1 cellular context compared by ENCODE assay signal in the genomic region with DNA sequence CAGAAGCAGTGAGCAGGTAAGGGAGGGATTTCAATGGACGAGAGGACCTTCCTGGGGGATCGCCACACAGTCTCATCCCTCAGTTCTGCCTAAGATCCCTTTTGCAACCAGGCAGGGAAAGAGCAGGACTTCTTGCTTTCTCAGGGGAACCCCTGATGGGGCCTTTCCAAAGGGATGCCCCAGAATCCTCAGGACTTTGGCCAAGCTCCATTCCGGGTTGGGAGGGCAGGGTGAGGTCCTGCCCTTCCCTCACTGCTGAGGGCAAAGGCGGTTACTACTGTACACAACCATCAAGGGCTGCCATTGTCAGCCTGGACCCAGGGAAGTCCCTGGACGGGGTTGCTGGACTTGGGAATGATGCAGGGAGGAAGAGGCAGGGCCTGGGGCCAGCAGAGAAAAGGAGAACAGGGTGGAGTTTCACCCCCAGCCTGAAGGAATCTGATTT.
TF ChIP-seq lines count a peak whose summit lies in the region.

No MANE protein-coding gene starts in this region.

TF ChIP-seq in K562, 482 proteins besides CTCF, POLR2A, EP300 and RAD21:
- TF ChIP-seq, protein P1, sequence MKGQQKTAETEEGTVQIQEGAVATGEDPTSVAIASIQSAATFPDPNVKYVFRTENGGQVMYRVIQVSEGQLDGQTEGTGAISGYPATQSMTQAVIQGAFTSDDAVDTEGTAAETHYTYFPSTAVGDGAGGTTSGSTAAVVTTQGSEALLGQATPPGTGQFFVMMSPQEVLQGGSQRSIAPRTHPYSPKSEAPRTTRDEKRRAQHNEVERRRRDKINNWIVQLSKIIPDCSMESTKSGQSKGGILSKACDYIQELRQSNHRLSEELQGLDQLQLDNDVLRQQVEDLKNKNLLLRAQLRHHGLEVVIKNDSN (CRISPR knock-in tag; IDR thresholded peaks at IDR 0.05): peak; percentile 3; the same call in 1 of the 2 replicates
- no peak for TF ChIP-seq PRPF4 (IDR thresholded peaks at IDR 0.05; ENCODE audit: insufficient read depth, low read depth, low read length, poor library complexity, severe bottlenecking)
TF ChIP-seq in K562: peak in this region for 1.
